Comparison of ENCODE assay signal across 8 cellular contexts in genomic region chr11:10455637-10456487, GRCh38. TPM values are rescaled to one million over a fixed set of nuclear protein-coding genes. Genes with fewer than 3 reads are reported as not detected.
DNase-seq lines count a peak whose midpoint lies in the region; ATAC-seq and TF ChIP-seq lines count a peak whose summit lies in the region.

No MANE protein-coding gene starts in this region.

- intact Hi-C loops in vagina (cut with DNase I) = no loop called here

- H3K27me3 ChIP-seq in HUES6 (ENCODE audit: control insufficient read depth, insufficient read depth, low read length) (peaks cover 17% of the 10 kb centered on the region), cardiac muscle cell (peaks cover 22% of the 10 kb centered on the region), rectal smooth muscle tissue (ENCODE audit: control insufficient read depth, insufficient read depth, low read length) (no peaks in the 10 kb centered on the region), vagina (no peaks in the 10 kb centered on the region)

- no peaks in the 10 kb centered on the region for H3K36me3 ChIP-seq in HUES6 (ENCODE audit: control insufficient read depth, insufficient read depth, low read length)
- no peaks in the 10 kb centered on the region for H3K36me3 ChIP-seq in cardiac muscle cell
- H3K36me3 ChIP-seq in rectal smooth muscle tissue (ENCODE audit: control insufficient read depth, insufficient read depth, low read length) = no peaks in the 10 kb centered on the region
- H3K36me3 ChIP-seq in vagina = no peaks in the 10 kb centered on the region

- TF ChIP-seq CTCF in RWPE1 (conservative IDR thresholded peaks at IDR 0.05; ENCODE audit: low read depth) = no peak
- no peak for TF ChIP-seq CTCF in cardiac muscle cell (IDR thresholded peaks at IDR 0.05; ENCODE audit: low read depth, low read length)
- TF ChIP-seq CTCF in vagina (IDR thresholded peaks at IDR 0.05) = no peak

- H3K9ac ChIP-seq in HUES6 (ENCODE audit: low read length) = no peak overlapping the region
- no peak overlapping the region for H3K9ac ChIP-seq in rectal smooth muscle tissue (ENCODE audit: low read length)

- ATAC-seq in GM21526 (IDR thresholded peaks at IDR 0.05; ENCODE audit: low FRiP score, unreplicated experiment) = peak; percentile 60

- no peak for TF ChIP-seq POLR2A in vagina (IDR thresholded peaks at IDR 0.05)

- POLR2A ChIA-PET in RWPE1 (lab: Yijun Ruan, JAX; ENCODE audit: low non-redundant PET) = interaction anchor here (0.6 to 1.0 kb wide), 2 partner anchors 8 to 10 kb away, joined by 3 read pairs; no protein-coding TSS in a partner anchor

- H3K4me1 ChIP-seq in HUES6 (ENCODE audit: control insufficient read depth, insufficient read depth, low read length) (peaks cover 33% of the 10 kb centered on the region), cardiac muscle cell (ENCODE audit: low read depth) (peaks cover 30% of the 10 kb centered on the region), rectal smooth muscle tissue (ENCODE audit: control insufficient read depth, insufficient read depth, low read length) (no peaks in the 10 kb centered on the region), vagina (peaks cover 30% of the 10 kb centered on the region)

- no peaks in the 10 kb centered on the region for H3K9me3 ChIP-seq in HUES6 (ENCODE audit: control insufficient read depth, insufficient read depth, low read depth, low read length)
- no peaks in the 10 kb centered on the region for H3K9me3 ChIP-seq in cardiac muscle cell (ENCODE audit: low read depth)
- H3K9me3 ChIP-seq in vagina = no peaks in the 10 kb centered on the region

- H3K27ac ChIP-seq in HUES6 (ENCODE audit: low read depth, low read length) = no peak overlapping the region
- H3K27ac ChIP-seq in RWPE1 = peak overlapping the region; percentile 65
- H3K27ac ChIP-seq in cardiac muscle cell = no peak overlapping the region
- H3K27ac ChIP-seq in rectal smooth muscle tissue (ENCODE audit: low read depth, low read length) = peak overlapping the region; percentile 18
- peak overlapping the region; percentile 70 for H3K27ac ChIP-seq in vagina

- peak; percentile 82 for DNase-seq in EH (ENCODE audit: low read depth)
- DNase-seq in RWPE1 (ENCODE audit: low spot score) = peak; percentile 80
- peak; percentile 69 for DNase-seq in activated gamma-delta T cell treated with Interleukin-2 at 50 U/mL for 16 hours
- DNase-seq in cardiac muscle cell (ENCODE audit: low read depth in 1 of 2, low spot score in 1 of 2) = peak; percentile 66 to 67
- DNase-seq in vagina (ENCODE audit: extremely low spot score in 2 of 2) = peak in 1 of 2 donors; percentile 90

- CTCF ChIA-PET in RWPE1 (lab: Yijun Ruan, JAX) = interaction anchor here (0.5 to 0.9 kb wide), 2 partner anchors 89 to 299 kb away, joined by 3 read pairs; no protein-coding TSS in a partner anchor

- H3K4me3 ChIP-seq in HUES6 (ENCODE audit: low read depth, low read length) (peak overlapping the region; percentile 7), cardiac muscle cell (no peak overlapping the region), rectal smooth muscle tissue (ENCODE audit: low read length) (peak overlapping the region; percentile 59), vagina (peak overlapping the region; percentile 28 to 29)

RNA-seq across cellular contexts. Expression of gene AMPD3, which starts 0.8 kb away (rescaled TPM):
- total RNA-seq in cardiac muscle cell (3.3 and 13.0 TPM in 2 replicates), vagina (20.1 TPM)
- polyA plus RNA-seq in cardiac muscle cell = 1.8 and 2.9 TPM in 2 replicates

Comparison
In these comparisons a context has a peak if more than half of its experiments do, and no peak if none do; other contexts are left out.
1. H3K27ac ChIP-seq: peak in RWPE1 (single experiment), rectal smooth muscle tissue (single experiment) and vagina (single experiment); none in HUES6 (single experiment) and cardiac muscle cell (single experiment).